ENCODE assay signal across 23 cellular contexts in genomic region chr12:90257927-90258624, GRCh38.
DNase-seq lines count a peak whose midpoint lies in the region; ATAC-seq, FAIRE-seq and TF ChIP-seq lines count a peak whose summit lies in the region.
"Had no signal": no experiment of that assay in that cellular context is flagged by ENCODE, and none has a peak within 500 bp of the region (broad histone marks: within the 10 kb centered on the region; RNA-seq: fewer than 3 reads in every experiment).

No MANE protein-coding gene starts in this region.

- FAIRE-seq in HepG2 (lab: Jason Lieb, UNC) (no peak), H1 (lab: Jason Lieb, UNC) (no peak)
- FAIRE-seq: A549, D721Med, G401.6, GM12891, GM19239 had no signal

- H2BK20ac ChIP-seq in H1 (ENCODE audit: low read length): no peak overlapping the region

- ATAC-seq in HepG2: no peak
- peak; percentile 82 to 91 (median 87) for ATAC-seq in right lobe of liver
- no peak for ATAC-seq in left cardiac atrium
- ATAC-seq: A549; CD8-positive, alpha-beta T cell had no signal

- no peaks in the 10 kb centered on the region for H3K36me3 Mint-ChIP-seq in type B pancreatic cell
- H3K36me3 Mint-ChIP-seq: CD8-positive, alpha-beta T cell had no signal

- H2AFZ ChIP-seq in HepG2 (ENCODE audit: low read length) (no peak overlapping the region), H1 (ENCODE audit: low read length) (no peak overlapping the region)

- no peaks in the 10 kb centered on the region for H3K23me2 ChIP-seq in H1 (ENCODE audit: low read depth, low read length)

- no peaks in the 10 kb centered on the region for H3K79me1 ChIP-seq in H1 (ENCODE audit: low read depth, low read length)

- TF ChIP-seq POLR2A in HepG2 (IDR thresholded peaks at IDR 0.05; ENCODE audit: insufficient read depth in 1 of 2, low read depth in 2 of 2, low read length in 2 of 2) (no peak), H1 (IDR thresholded peaks at IDR 0.05; ENCODE audit: control extremely low read depth in 1 of 2, low read depth in 2 of 2, low read length in 2 of 2) (no peak), right lobe of liver (IDR thresholded peaks at IDR 0.05) (no peak), prostate gland (IDR thresholded peaks at IDR 0.05) (no peak)

- H3K27me3 Mint-ChIP-seq in type B pancreatic cell: no peaks in the 10 kb centered on the region
- H3K27me3 Mint-ChIP-seq: B cell; CD4-positive, alpha-beta T cell had no signal

- H3K4me3 Mint-ChIP-seq in type B pancreatic cell: no peak overlapping the region
- H3K4me3 Mint-ChIP-seq: B cell; CD4-positive, alpha-beta T cell; CD8-positive, alpha-beta T cell had no signal

- no peak overlapping the region for H2BK120ac ChIP-seq in H1 (replicated peaks; ENCODE audit: low read depth, low read length)

- no peak overlapping the region for H2BK15ac ChIP-seq in H1 (ENCODE audit: low read length)

- no peak overlapping the region for H3K14ac ChIP-seq in H1 (ENCODE audit: insufficient read length)

- H3K9me3 Mint-ChIP-seq in type B pancreatic cell: no peaks in the 10 kb centered on the region
- H3K9me3 Mint-ChIP-seq: CD4-positive, alpha-beta T cell; CD8-positive, alpha-beta T cell had no signal

- no peaks in the 10 kb centered on the region for H3K79me2 ChIP-seq in HepG2 (ENCODE audit: insufficient read depth, low read length)
- H3K79me2 ChIP-seq in H1 (ENCODE audit: control insufficient read depth in 1 of 2, insufficient read depth in 2 of 2, low read length in 2 of 2): no peaks in the 10 kb centered on the region

- in situ Hi-C loops in HepG2 (cut with HindIII; ENCODE audit: extremely low pct_ligation_motif_present, low pct_unique_long_range_greater_than_20kb): no loop called here

- POLR2A ChIA-PET in HepG2 (lab: Yijun Ruan, JAX) (no interaction called here), H1 (lab: Charles Lee; ENCODE audit: partially characterized antibody) (no interaction called here)

- TF ChIP-seq EP300 in HepG2 (IDR thresholded peaks at IDR 0.05; ENCODE audit: low read depth in 2 of 2, low read length in 2 of 2): no peak
- TF ChIP-seq EP300 in HepG2 (CRISPR knock-in tag; IDR thresholded peaks at IDR 0.05; ENCODE audit: borderline replicate concordance): no peak
- no peak for TF ChIP-seq EP300 in H1 (IDR thresholded peaks at IDR 0.05; ENCODE audit: borderline replicate concordance in 1 of 2, low read depth in 2 of 2, low read length in 2 of 2)

- CTCF ChIA-PET in HepG2 (lab: Yijun Ruan, JAX; ENCODE audit: low intra/inter-chr PET ratio, low total read pairs) (no interaction called here), H1 (lab: Charles Lee; ENCODE audit: partially characterized antibody) (no interaction called here)

- BruUV-seq in HepG2 (replicated peaks; lab: Mats Ljungman, UMichigan): no TSS peak

- TF ChIP-seq CTCF in liver (IDR thresholded peaks at IDR 0.05; ENCODE audit: low read depth, low read length, missing input control): no peak
- no peak for TF ChIP-seq CTCF in HepG2 (CRISPR knock-in tag; IDR thresholded peaks at IDR 0.05)
- TF ChIP-seq CTCF in H1 (IDR thresholded peaks at IDR 0.05; ENCODE audit: control extremely low read depth in 1 of 3, insufficient read depth in 1 of 3, low read depth in 1 of 3, low read length in 3 of 3): no peak
- TF ChIP-seq CTCF in right lobe of liver (IDR thresholded peaks at IDR 0.05): no peak
- TF ChIP-seq CTCF in type B pancreatic cell (conservative IDR thresholded peaks at IDR 0.05): no peak
- TF ChIP-seq CTCF in prostate gland (IDR thresholded peaks at IDR 0.05): no peak

- H3K27me3 ChIP-seq in liver (ENCODE audit: control insufficient read depth in 4 of 4, insufficient read depth in 4 of 4, low read length in 3 of 4) (no peaks in the 10 kb centered on the region), HepG2 (ENCODE audit: control insufficient read depth in 1 of 2, insufficient read depth in 2 of 2, low read length in 2 of 2) (no peaks in the 10 kb centered on the region), H1 (replicated peaks in 1 of 4; ENCODE audit: control insufficient read depth in 3 of 4, extremely low read depth in 1 of 4, insufficient read depth in 3 of 4, low read length in 3 of 4) (peaks cover 0 to 1% (median 0%) of the 10 kb centered on the region in 4 experiments; a peak in 1 of 7 replicates), right lobe of liver (no peaks in the 10 kb centered on the region), prostate gland (replicated peaks; ENCODE audit: insufficient read depth) (no peaks in the 10 kb centered on the region)
- H3K27me3 ChIP-seq: BLaER1 treated with 17β-estradiol and CSF1 and Interleukin-3, amounts not matched to agents 10 nM and 100 nM had no signal

- no peak for TF ChIP-seq RAD21 in liver (IDR thresholded peaks at IDR 0.05)
- TF ChIP-seq RAD21 in HepG2 (CRISPR knock-in tag; IDR thresholded peaks at IDR 0.05): no peak
- no peak for TF ChIP-seq RAD21 in H1 (IDR thresholded peaks at IDR 0.05 in 1 of 2, conservative IDR thresholded peaks at IDR 0.05 in 1 of 2; ENCODE audit: low read depth in 2 of 2, low read length in 2 of 2)

- no peak overlapping the region for H3K18ac ChIP-seq in H1 (ENCODE audit: extremely low read depth, low read length)

- no peak overlapping the region for H3K9ac ChIP-seq in liver (ENCODE audit: low read depth in 1 of 2, low read length in 2 of 2)
- no peak overlapping the region for H3K9ac ChIP-seq in HepG2 (ENCODE audit: insufficient read depth, low read depth, low read length)
- no peak overlapping the region for H3K9ac ChIP-seq in H1 (replicated peaks in 1 of 4; ENCODE audit: extremely low read depth in 1 of 4, low read depth in 3 of 4, low read length in 3 of 4)
- H3K9ac ChIP-seq: BLaER1 treated with 17β-estradiol and CSF1 and Interleukin-3, amounts not matched to agents 10 nM and 100 nM had no signal

- no peak overlapping the region for H4K91ac ChIP-seq in H1 (replicated peaks; ENCODE audit: insufficient read length, low read length)

- no peak overlapping the region for H3K4ac ChIP-seq in H1 (replicated peaks; ENCODE audit: insufficient read length, low read depth, low read length)

- no peak overlapping the region for H2BK12ac ChIP-seq in H1 (ENCODE audit: low read depth, low read length)

- 0 out of 2 replicates have a peak overlapping the region, but pooled peaks have one; percentile 5 for H2BK5ac ChIP-seq in H1 (ENCODE audit: low read depth, low read length)

- no peak overlapping the region for H4K5ac ChIP-seq in H1 (ENCODE audit: insufficient read length, low read depth, low read length)

- H3K4me1 Mint-ChIP-seq in type B pancreatic cell (ENCODE audit: unreplicated experiment): peaks cover under 1% of the 10 kb centered on the region

- intact Hi-C loops in HepG2 (cut with micrococcal nuclease; ENCODE audit: unreplicated experiment) (no loop called here), right lobe of liver (cut with DNase I) (no loop called here), left cardiac atrium (cut with DNase I) (loop anchor here in 1 of 2 donors (10.0 kb wide), 1 partner anchor 713 kb away; no protein-coding TSS in a partner anchor), prostate gland (cut with DNase I) (no loop called here)

- H3K4me2 ChIP-seq in HepG2 (ENCODE audit: low read depth, low read length): no peak overlapping the region
- H3K4me2 ChIP-seq in H1 (ENCODE audit: insufficient read depth in 1 of 2, low read depth in 2 of 2, low read length in 2 of 2): no peak overlapping the region
- H3K4me2 ChIP-seq: A549; BLaER1 treated with 17β-estradiol and CSF1 and Interleukin-3, amounts not matched to agents 10 nM and 100 nM had no signal

- no peak overlapping the region for H4K8ac ChIP-seq in H1 (ENCODE audit: extremely low read depth, insufficient read depth, low read length)

- no peak overlapping the region for H3K23ac ChIP-seq in H1 (ENCODE audit: insufficient read length)

- WGBS in liver: 54% methylated on average over 4 of the region's 4 CpGs
- WGBS in HepG2 (ENCODE audit: low lambda C conversion rate): 6% methylated on average over 4 of the region's 4 CpGs
- 95% methylated on average over 4 of the region's 4 CpGs; no CpG with 5 or more reads in 1 of the 2 experiments for WGBS in H1 (ENCODE audit: extremely low coverage in 1 of 2, insufficient coverage in 1 of 2, insufficient read length in 1 of 2, insufficient replicate concordance in 2 of 2, low coverage in 1 of 2, low lambda C conversion rate in 2 of 2, missing lambda C conversion rate in 1 of 2), 2 experiments
- WGBS in right lobe of liver (ENCODE audit: insufficient coverage, low coverage, low lambda C conversion rate, missing lambda C conversion rate): 51% methylated on average over 4 of the region's 4 CpGs
- WGBS in prostate gland: 94% methylated on average over 4 of the region's 4 CpGs

- H3K36me3 ChIP-seq in liver (ENCODE audit: control insufficient read depth in 4 of 4, insufficient read depth in 3 of 4, low read depth in 1 of 4, low read length in 3 of 4): no peaks in the 10 kb centered on the region
- H3K36me3 ChIP-seq in HepG2 (replicated peaks in 1 of 2; ENCODE audit: control insufficient read depth in 1 of 2, insufficient read depth in 2 of 2, low read length in 2 of 2): no peaks in the 10 kb centered on the region
- H3K36me3 ChIP-seq in H1 (ENCODE audit: control insufficient read depth in 2 of 4, insufficient read depth in 4 of 4, low read length in 3 of 4): no peaks in the 10 kb centered on the region
- H3K36me3 ChIP-seq in right lobe of liver: no peaks in the 10 kb centered on the region
- H3K36me3 ChIP-seq in prostate gland: no peaks in the 10 kb centered on the region
- H3K36me3 ChIP-seq: BLaER1 treated with 17β-estradiol and CSF1 and Interleukin-3, amounts not matched to agents 10 nM and 100 nM had no signal

- H3K27ac ChIP-seq in liver (ENCODE audit: low read depth in 1 of 2, low read length in 2 of 2) (peak overlapping the region in 1 of 2 donors; percentile 61), HepG2 (ENCODE audit: extremely low read length, insufficient read depth, low read length) (no peak overlapping the region), H1 (ENCODE audit: low read depth, low read length) (no peak overlapping the region), right lobe of liver (peak overlapping the region in 2 of 3 donors; percentile 49 to 68), prostate gland (no peak overlapping the region)
- H3K27ac ChIP-seq: 22Rv1; A549; BLaER1 treated with 17β-estradiol and CSF1 and Interleukin-3, amounts not matched to agents 10 nM and 100 nM; C4-2B had no signal

- no peak overlapping the region for H2AK5ac ChIP-seq in H1 (ENCODE audit: low read depth, low read length)

- no peaks in the 10 kb centered on the region for H4K20me1 ChIP-seq in HepG2 (ENCODE audit: insufficient read depth, low read length)
- H4K20me1 ChIP-seq in H1 (replicated peaks in 1 of 2; ENCODE audit: control insufficient read depth in 1 of 2, insufficient read depth in 2 of 2, low read length in 2 of 2): no peaks in the 10 kb centered on the region
- H4K20me1 ChIP-seq: BLaER1 treated with 17β-estradiol and CSF1 and Interleukin-3, amounts not matched to agents 10 nM and 100 nM had no signal

- H3K27ac Mint-ChIP-seq in type B pancreatic cell: no peak overlapping the region
- H3K27ac Mint-ChIP-seq: B cell; CD4-positive, alpha-beta T cell; CD8-positive, alpha-beta T cell had no signal

- no peak overlapping the region for H3K56ac ChIP-seq in H1 (replicated peaks; ENCODE audit: insufficient read length, low read depth, low read length)

- H3K9me3 ChIP-seq in liver (ENCODE audit: control insufficient read depth in 4 of 4, low read length in 3 of 4) (no peaks in the 10 kb centered on the region), HepG2 (ENCODE audit: low read length) (peaks cover 22% of the 10 kb centered on the region), H1 (ENCODE audit: insufficient read depth in 2 of 2, low read depth in 1 of 2, low read length in 1 of 2) (no peaks in the 10 kb centered on the region), right lobe of liver (no peaks in the 10 kb centered on the region), prostate gland (no peaks in the 10 kb centered on the region)
- H3K9me3 ChIP-seq: A549; BLaER1 treated with 17β-estradiol and CSF1 and Interleukin-3, amounts not matched to agents 10 nM and 100 nM; Caco-2 had no signal

- H3K4me3 ChIP-seq in liver (ENCODE audit: low read depth in 1 of 3, low read length in 3 of 3) (no peak overlapping the region), HepG2 (replicated peaks in 1 of 3; ENCODE audit: insufficient read depth in 1 of 3, low read depth in 2 of 3, low read length in 3 of 3) (no peak overlapping the region), H1 (ENCODE audit: extremely low read depth in 1 of 4, insufficient read depth in 2 of 4, low read depth in 3 of 4, low read length in 4 of 4) (no peak overlapping the region), right lobe of liver (no peak overlapping the region), prostate gland (no peak overlapping the region)
- H3K4me3 ChIP-seq: A549; BLaER1 treated with 17β-estradiol and CSF1 and Interleukin-3, amounts not matched to agents 10 nM and 100 nM had no signal

- DNase-seq in HepG2 (ENCODE audit: low spot score) (no peak), H1 (ENCODE audit: low read depth in 1 of 2, low spot score in 2 of 2) (no peak), right lobe of liver (no peak), type B pancreatic cell (ENCODE audit: extremely low spot score, unreplicated experiment) (no peak), left cardiac atrium (no peak), prostate gland (ENCODE audit: low spot score) (no peak)
- DNase-seq: AML-193; Caco-2; Calu3; CD4-positive, alpha-beta T cell; CD8-positive, alpha-beta T cell; DMS79 treated with DMSO at 0.1 percent for 48 hours; GF-D8 had no signal

- peaks cover under 1 to 13% (median 5%) of the 10 kb centered on the region in 4 donors for H3K4me1 ChIP-seq in liver (ENCODE audit: control insufficient read depth in 4 of 4, insufficient read depth in 4 of 4, low read length in 3 of 4)
- no peaks in the 10 kb centered on the region for H3K4me1 ChIP-seq in HepG2 (ENCODE audit: insufficient read depth, low read length)
- H3K4me1 ChIP-seq in H1 (replicated peaks in 1 of 4; ENCODE audit: control insufficient read depth in 3 of 4, insufficient read depth in 4 of 4, low read length in 3 of 4): no peaks in the 10 kb centered on the region
- H3K4me1 ChIP-seq in right lobe of liver: peaks cover 0 to 7% (median 3%) of the 10 kb centered on the region in 4 donors
- no peaks in the 10 kb centered on the region for H3K4me1 ChIP-seq in prostate gland (replicated peaks)

Comparison
In these comparisons a context has a peak if more than half of its experiments do, and no peak if none do; other contexts are left out.
1. H3K27ac ChIP-seq: peak in right lobe of liver (2 of 3); none in HepG2 (single experiment), H1 (single experiment) and prostate gland (0 of 2).
2. ATAC-seq: peak in right lobe of liver (4 of 4); none in HepG2 (single experiment) and left cardiac atrium (0 of 2).